ENCODE assay signal across 9 cellular contexts in genomic region chr9:94031946-94032345, GRCh38. TPM values are rescaled to one million over a fixed set of nuclear protein-coding genes. Genes with fewer than 3 reads are reported as not detected.
DNase-seq lines count a peak whose midpoint lies in the region; ATAC-seq lines count a peak whose summit lies in the region.
"Had no signal": no experiment of that assay in that cellular context is flagged by ENCODE, and none has a peak within 500 bp of the region (broad histone marks: within the 10 kb centered on the region; RNA-seq: fewer than 3 reads in every experiment).

No MANE protein-coding gene starts in this region.

- POLR2A ChIA-PET in activated CD4-positive, alpha-beta memory T cell treated with anti-CD3 and anti-CD28 coated beads, Interleukin-2, amount 10 ng/mL, durations not matched to agents 7 days and 5 days (lab: Charles Lee) = no interaction called here

- CTCF ChIA-PET in activated CD4-positive, alpha-beta memory T cell treated with anti-CD3 and anti-CD28 coated beads, Interleukin-2, amount 10 ng/mL, durations not matched to agents 7 days and 5 days (lab: Charles Lee) = interaction anchor here (1.8 to 2.5 kb wide), 2 partner anchors 19 to 34 kb away, joined by 5 to 8 read pairs; no protein-coding TSS in a partner anchor

- peaks cover 6% of the 10 kb centered on the region for H3K27me3 Mint-ChIP-seq in activated T-cell treated with anti-CD3 and anti-CD28 coated beads, Interleukin-2, amount 50 U/mL, for 72 hours (ENCODE audit: low read depth)
- peaks cover 2% of the 10 kb centered on the region for H3K27me3 Mint-ChIP-seq in activated CD4-positive, alpha-beta memory T cell treated with anti-CD3 and anti-CD28 coated beads, Interleukin-2, amount 10 ng/mL, durations not matched to agents 7 days and 5 days
- peaks cover 3 to 12% (median 6%) of the 10 kb centered on the region in 3 donors for H3K27me3 Mint-ChIP-seq in immature natural killer cell (ENCODE audit: low read depth in 3 of 3)

- ATAC-seq in activated T-cell treated with anti-CD3 and anti-CD28 coated beads, Interleukin-2, amount 50 U/mL, for 72 hours (replicated peaks in 1 of 2) = no peak
- ATAC-seq in stimulated activated effector memory CD8-positive, alpha-beta T cell treated with anti-CD3 and anti-CD28 coated beads, Interleukin-12 subunit alpha, Interleukin-12 subunit beta, amount 100 ng/mL, for 72 hours = no peak
- no peak for ATAC-seq in HG03442 (IDR thresholded peaks at IDR 0.05; ENCODE audit: unreplicated experiment)

- no peaks in the 10 kb centered on the region for H3K9me3 Mint-ChIP-seq in activated T-cell treated with anti-CD3 and anti-CD28 coated beads, Interleukin-2, amount 50 U/mL, for 72 hours
- no peaks in the 10 kb centered on the region for H3K9me3 Mint-ChIP-seq in activated CD4-positive, alpha-beta memory T cell treated with anti-CD3 and anti-CD28 coated beads, Interleukin-2, amount 10 ng/mL, durations not matched to agents 7 days and 5 days
- no peaks in the 10 kb centered on the region for H3K9me3 Mint-ChIP-seq in immature natural killer cell
- no peaks in the 10 kb centered on the region for H3K9me3 Mint-ChIP-seq in stimulated activated effector memory CD8-positive, alpha-beta T cell treated with anti-CD3 and anti-CD28 coated beads, Interleukin-12 subunit alpha, Interleukin-12 subunit beta, amount 100 ng/mL, for 72 hours

- no peak for DNase-seq in activated T-cell treated with anti-CD3 and anti-CD28 coated beads, Interleukin-2, amount 50 U/mL, for 72 hours
- DNase-seq in activated T-cell treated with anti-CD3 and anti-CD28 coated beads, Interleukin-2, amount 50 U/mL, for 1 hour = no peak
- no peak for DNase-seq in activated CD4-positive, alpha-beta memory T cell treated with anti-CD3 and anti-CD28 coated beads, Interleukin-2, amount 10 ng/mL, durations not matched to agents 7 days and 5 days
- DNase-seq in immature natural killer cell (no peak), cerebellum (ENCODE audit: low spot score) (no peak), GDM1 (lab: John Stamatoyannopoulos, UW) (no peak)
- no peak for DNase-seq in stimulated activated effector memory CD8-positive, alpha-beta T cell treated with anti-CD3 and anti-CD28 coated beads, Interleukin-12 subunit alpha, Interleukin-12 subunit beta, amount 100 ng/mL, for 72 hours (ENCODE audit: low spot score in 2 of 2)
- DNase-seq: NCI-H2081 had no signal

- H3K4me1 Mint-ChIP-seq in activated T-cell treated with anti-CD3 and anti-CD28 coated beads, Interleukin-2, amount 50 U/mL, for 72 hours (ENCODE audit: low read depth) = peaks cover 27% of the 10 kb centered on the region
- peaks cover 20% of the 10 kb centered on the region for H3K4me1 Mint-ChIP-seq in activated CD4-positive, alpha-beta memory T cell treated with anti-CD3 and anti-CD28 coated beads, Interleukin-2, amount 10 ng/mL, durations not matched to agents 7 days and 5 days
- peaks cover 17 to 25% of the 10 kb centered on the region in 2 donors for H3K4me1 Mint-ChIP-seq in immature natural killer cell
- H3K4me1 Mint-ChIP-seq in stimulated activated effector memory CD8-positive, alpha-beta T cell treated with anti-CD3 and anti-CD28 coated beads, Interleukin-12 subunit alpha, Interleukin-12 subunit beta, amount 100 ng/mL, for 72 hours = peaks cover 13% of the 10 kb centered on the region

- peak overlapping the region; percentile 32 to 98 for H3K4me3 Mint-ChIP-seq in activated T-cell treated with anti-CD3 and anti-CD28 coated beads, Interleukin-2, amount 50 U/mL, for 72 hours
- H3K4me3 Mint-ChIP-seq in activated CD4-positive, alpha-beta memory T cell treated with anti-CD3 and anti-CD28 coated beads, Interleukin-2, amount 10 ng/mL, durations not matched to agents 7 days and 5 days = peak overlapping the region; percentile 91
- peak overlapping the region; percentile 70 to 100 (median 88) for H3K4me3 Mint-ChIP-seq in immature natural killer cell
- H3K4me3 Mint-ChIP-seq in stimulated activated effector memory CD8-positive, alpha-beta T cell treated with anti-CD3 and anti-CD28 coated beads, Interleukin-12 subunit alpha, Interleukin-12 subunit beta, amount 100 ng/mL, for 72 hours = peak overlapping the region; percentile 94

- peaks cover 3 to 5% of the 10 kb centered on the region in 2 donors for H3K36me3 Mint-ChIP-seq in activated T-cell treated with anti-CD3 and anti-CD28 coated beads, Interleukin-2, amount 50 U/mL, for 72 hours (ENCODE audit: insufficient read depth in 2 of 2)
- H3K36me3 Mint-ChIP-seq in activated CD4-positive, alpha-beta memory T cell treated with anti-CD3 and anti-CD28 coated beads, Interleukin-2, amount 10 ng/mL, durations not matched to agents 7 days and 5 days (ENCODE audit: low read depth) = peaks cover 12% of the 10 kb centered on the region
- no peaks in the 10 kb centered on the region for H3K36me3 Mint-ChIP-seq in immature natural killer cell
- H3K36me3 Mint-ChIP-seq in stimulated activated effector memory CD8-positive, alpha-beta T cell treated with anti-CD3 and anti-CD28 coated beads, Interleukin-12 subunit alpha, Interleukin-12 subunit beta, amount 100 ng/mL, for 72 hours = no peaks in the 10 kb centered on the region

- no peak overlapping the region for H3K27ac Mint-ChIP-seq in activated T-cell treated with anti-CD3 and anti-CD28 coated beads, Interleukin-2, amount 50 U/mL, for 72 hours
- H3K27ac Mint-ChIP-seq in activated CD4-positive, alpha-beta memory T cell treated with anti-CD3 and anti-CD28 coated beads, Interleukin-2, amount 10 ng/mL, durations not matched to agents 7 days and 5 days = no peak overlapping the region
- peak overlapping the region in 1 of 6 donors; percentile 17 for H3K27ac Mint-ChIP-seq in immature natural killer cell
- no peak overlapping the region for H3K27ac Mint-ChIP-seq in stimulated activated effector memory CD8-positive, alpha-beta T cell treated with anti-CD3 and anti-CD28 coated beads, Interleukin-12 subunit alpha, Interleukin-12 subunit beta, amount 100 ng/mL, for 72 hours

RNA-seq across cellular contexts. Expression of gene PTPDC1, which starts 52.3 kb away (rescaled TPM):
- 1 to 10 TPM; 9.2 to 10.0 TPM for total RNA-seq in activated T-cell treated with anti-CD3 and anti-CD28 coated beads, Interleukin-2, amount 50 U/mL, for 72 hours
- 1 to 10 TPM; 3.9 TPM for total RNA-seq in activated CD4-positive, alpha-beta memory T cell treated with anti-CD3 and anti-CD28 coated beads, Interleukin-2, amount 10 ng/mL, durations not matched to agents 7 days and 5 days
- under 1 TPM; 0.30 to 0.99 (median 0.95) TPM for polyA plus RNA-seq in immature natural killer cell
- total RNA-seq in cerebellum = 22.9 TPM
